ENCODE assay signal across 14 cellular contexts in genomic region chr7:75963383-75963995, GRCh38. TPM values are rescaled to one million over a fixed set of nuclear protein-coding genes. Genes with fewer than 3 reads are reported as not detected.
DNase-seq lines count a peak whose midpoint lies in the region; ATAC-seq and TF ChIP-seq lines count a peak whose summit lies in the region.
"Had no signal": no experiment of that assay in that cellular context is flagged by ENCODE, and none has a peak within 500 bp of the region (broad histone marks: within the 10 kb centered on the region; RNA-seq: fewer than 3 reads in every experiment).

No MANE protein-coding gene starts in this region.

- DNase-seq in Caco-2 = no peak
- DNase-seq in left kidney (ENCODE audit: low read depth, low spot score) = peak; percentile 86
- no peak for DNase-seq in sigmoid colon
- DNase-seq in NCI-H510A (lab: John Stamatoyannopoulos, UW) = no peak
- no peak for DNase-seq in NCI-H1105 treated with DMSO at 0.1 percent for 48 hours (lab: John Stamatoyannopoulos, UW)
- DNase-seq: activated T-cell treated with anti-CD3 and anti-CD28 coated beads, Interleukin-2, amount 50 U/mL, for 4 hours; NCI-H446 treated with DMSO at 0.1 percent for 48 hours; SHP77; stimulated activated CD4-positive, alpha-beta T cell treated with anti-CD3 and anti-CD28 coated beads, Interleukin-2, amount 100 ng/mL, for 24 hours; stimulated activated naive CD8-positive, alpha-beta T cell treated with anti-CD3 and anti-CD28 coated beads, Interleukin-15, Interleukin-2, amounts not matched to agents 100 U/mL and 50 U/mL, for 24 hours had no signal

- H3K9me3 Mint-ChIP-seq in Caco-2 (ENCODE audit: unreplicated experiment) = no peaks in the 10 kb centered on the region
- H3K9me3 Mint-ChIP-seq: activated T-cell treated with anti-CD3 and anti-CD28 coated beads, Interleukin-2, amount 50 U/mL, for 4 hours had no signal

- H3K4me1 ChIP-seq in Caco-2 = peaks cover 15% of the 10 kb centered on the region
- peaks cover 0 to 54% (median 41%) of the 10 kb centered on the region in 4 donors for H3K4me1 ChIP-seq in sigmoid colon

- H3K4me1 Mint-ChIP-seq in Caco-2 (ENCODE audit: low read depth, unreplicated experiment) = peaks cover 11% of the 10 kb centered on the region

- peak overlapping the region; percentile 16 for H3K27ac Mint-ChIP-seq in Caco-2 (ENCODE audit: unreplicated experiment)

- H3K36me3 Mint-ChIP-seq in Caco-2 (ENCODE audit: insufficient read depth, unreplicated experiment) = peaks cover 36% of the 10 kb centered on the region

- H3K36me3 ChIP-seq in Caco-2 (ENCODE audit: control insufficient read depth, insufficient read depth, low read length) (peaks cover under 1% of the 10 kb centered on the region), sigmoid colon (peaks cover 0 to 5% (median 0%) of the 10 kb centered on the region in 4 donors)

- TF ChIP-seq POLR2A in sigmoid colon (IDR thresholded peaks at IDR 0.05) = no peak

- no peaks in the 10 kb centered on the region for H3K27me3 ChIP-seq in Caco-2 (replicated peaks; ENCODE audit: control insufficient read depth, insufficient read depth, low read length)
- H3K27me3 ChIP-seq in sigmoid colon = no peaks in the 10 kb centered on the region

- H3K9me3 ChIP-seq in Caco-2 = no peaks in the 10 kb centered on the region
- no peaks in the 10 kb centered on the region for H3K9me3 ChIP-seq in sigmoid colon

- H3K27me3 Mint-ChIP-seq in Caco-2 (ENCODE audit: insufficient read depth, unreplicated experiment) = no peaks in the 10 kb centered on the region

- H3K4me3 ChIP-seq in Caco-2 (ENCODE audit: low read depth, low read length) = no peak overlapping the region
- H3K4me3 ChIP-seq in sigmoid colon = no peak overlapping the region

- no peak overlapping the region for H3K4me3 Mint-ChIP-seq in Caco-2 (ENCODE audit: unreplicated experiment)
- H3K4me3 Mint-ChIP-seq: activated T-cell treated with anti-CD3 and anti-CD28 coated beads, Interleukin-2, amount 50 U/mL, for 4 hours had no signal

- CTCF ChIA-PET in Caco-2 (lab: Charles Lee) = no interaction called here

- H3K27ac ChIP-seq in cingulate gyrus (ENCODE audit: low read depth, low read length) (peak overlapping the region; percentile 69), sigmoid colon (peak overlapping the region; percentile 61 to 95 (median 64))
- H3K27ac ChIP-seq: VCaP had no signal

- ATAC-seq in activated CD4-positive, CD25-positive, alpha-beta regulatory T cell treated with anti-CD3 and anti-CD28 coated beads, Interleukin-2, amount 50 U/mL, for 24 hours = no peak
- no peak for ATAC-seq in GM21447 (IDR thresholded peaks at IDR 0.05; ENCODE audit: unreplicated experiment)
- ATAC-seq: activated T-cell treated with anti-CD3 and anti-CD28 coated beads, Interleukin-2, amount 50 U/mL, for 4 hours; stimulated activated naive CD8-positive, alpha-beta T cell treated with anti-CD3 and anti-CD28 coated beads, Interleukin-15, Interleukin-2, amounts not matched to agents 100 U/mL and 50 U/mL, for 24 hours had no signal

- intact Hi-C loops in Caco-2 (cut with micrococcal nuclease; ENCODE audit: unreplicated experiment) = no loop called here
- intact Hi-C loops in sigmoid colon (cut with DNase I) = loop anchor here (10.0 kb wide), 1 partner anchor 229 kb away; the partner anchor contains the start of gene HIP1

- TF ChIP-seq EP300 in sigmoid colon (IDR thresholded peaks at IDR 0.05) = no peak

- POLR2A ChIA-PET in Caco-2 (lab: Charles Lee) = no interaction called here

- WGBS in sigmoid colon, 2 donors = 83 to 94% methylated on average over 9 of the region's 9 CpGs

- TF ChIP-seq CTCF in Caco-2 (IDR thresholded peaks at IDR 0.05; ENCODE audit: insufficient read depth in 1 of 2, low read depth in 1 of 2, low read length in 1 of 2, severe bottlenecking in 1 of 2, unreplicated experiment in 1 of 2) (no peak), sigmoid colon (IDR thresholded peaks at IDR 0.05) (no peak)

- no TSS peak for BruUV-seq in Caco-2 (replicated peaks; lab: Mats Ljungman, UMichigan)

RNA-seq across cellular contexts. Expression of gene TMEM120A, which starts 30.9 kb away (rescaled TPM):
- 65.4 and 71.1 TPM in 2 replicates for total RNA-seq in Caco-2 (2022)
- 10 to 100 TPM; 18.3 to 49.0 (median 35.9) TPM for total RNA-seq in sigmoid colon
- 10 to 100 TPM; 65.9 to 88.2 (median 77.5) TPM for polyA plus RNA-seq in sigmoid colon

RNA-seq across cellular contexts. Expression of gene POR, which starts 48.5 kb away (rescaled TPM):
- total RNA-seq in Caco-2 (2022) (162 and 171 TPM in 2 replicates), sigmoid colon (10 to 100 TPM; 33.2 to 47.4 (median 39.2) TPM)
- 10 to 100 TPM; 20.4 to 98.9 (median 49.9) TPM for polyA plus RNA-seq in sigmoid colon
